In the genomic region with DNA sequence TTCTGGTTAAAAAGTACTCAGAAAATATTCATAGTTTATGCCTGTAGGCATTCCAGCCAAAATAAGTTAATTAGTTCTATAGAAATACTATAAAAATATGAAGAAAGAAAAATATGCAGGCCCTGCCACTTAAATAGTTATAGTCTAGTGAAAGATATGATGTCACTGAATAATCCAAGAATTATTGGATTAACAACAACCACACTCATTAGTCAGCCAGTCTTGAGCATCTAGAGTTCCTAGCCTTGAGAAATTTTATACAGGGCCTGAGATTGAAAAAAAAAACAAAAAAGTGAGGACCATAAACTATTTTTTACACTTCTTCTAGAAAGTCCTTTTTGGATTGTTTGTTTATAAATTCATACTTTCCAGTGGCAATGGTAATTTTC, we compare ENCODE assay signal across 22 cellular contexts.
"Had no signal": no experiment of that assay in that cellular context is flagged by ENCODE, and none has a peak within 500 bp of the region (broad histone marks: within the 10 kb centered on the region; RNA-seq: fewer than 3 reads in every experiment).

No MANE protein-coding gene starts in this region.

- H3K36me3 ChIP-seq: esophagus squamous epithelium, prostate gland, spleen, tibial nerve, upper lobe of right lung had no signal

- H3K4me1 Mint-ChIP-seq: naive thymus-derived CD4-positive, alpha-beta T cell; nephron progenitor cell; stimulated activated memory B cell treated with anti-CD40 and anti-IgM and Interleukin-4, amounts not matched to agents 10 μg/mL and 1 μg/mL and 100 μg/mL, for 72 hours; stimulated activated naive CD8-positive, alpha-beta T cell treated with anti-CD3 and anti-CD28 coated beads, Interleukin-15, amount 100 ng/mL, for 72 hours had no signal

- H3K27me3 Mint-ChIP-seq: effector memory CD8-positive, alpha-beta T cell; naive thymus-derived CD4-positive, alpha-beta T cell; stimulated activated memory B cell treated with anti-CD40 and anti-IgM and Interleukin-4, amounts not matched to agents 10 μg/mL and 1 μg/mL and 100 μg/mL, for 72 hours; stimulated activated naive CD8-positive, alpha-beta T cell treated with anti-CD3 and anti-CD28 coated beads, Interleukin-15, amount 100 ng/mL, for 72 hours had no signal

- H3K4me3 ChIP-seq: esophagus squamous epithelium, prostate gland, spleen, testis, tibial nerve, upper lobe of right lung had no signal

- H3K27me3 ChIP-seq: esophagus squamous epithelium, spleen, testis, tibial nerve, upper lobe of right lung had no signal

- H3K36me3 Mint-ChIP-seq: naive thymus-derived CD4-positive, alpha-beta T cell; stimulated activated memory B cell treated with anti-CD40 and anti-IgM and Interleukin-4, amounts not matched to agents 10 μg/mL and 1 μg/mL and 100 μg/mL, for 72 hours had no signal

- ATAC-seq: effector memory CD8-positive, alpha-beta T cell; left colon; left ventricle myocardium superior; naive thymus-derived CD4-positive, alpha-beta T cell; sciatic nerve; stimulated activated memory B cell treated with anti-CD40 and anti-IgM and Interleukin-4, amounts not matched to agents 10 μg/mL and 1 μg/mL and 100 μg/mL, for 72 hours; stimulated activated naive CD8-positive, alpha-beta T cell treated with anti-CD3 and anti-CD28 coated beads, Interleukin-15, amount 100 ng/mL, for 72 hours; upper lobe of right lung had no signal

- H3K4me1 ChIP-seq: esophagus squamous epithelium, parathyroid adenoma, prostate gland, spleen, testis, tibial nerve, upper lobe of right lung had no signal

- H3K9me3 ChIP-seq: esophagus squamous epithelium, prostate gland, testis, upper lobe of right lung had no signal

- H3K9me3 Mint-ChIP-seq: effector memory CD8-positive, alpha-beta T cell; stimulated activated naive CD8-positive, alpha-beta T cell treated with anti-CD3 and anti-CD28 coated beads, Interleukin-15, amount 100 ng/mL, for 72 hours had no signal

- H3K27ac Mint-ChIP-seq: effector memory CD8-positive, alpha-beta T cell; naive thymus-derived CD4-positive, alpha-beta T cell; nephron progenitor cell; stimulated activated memory B cell treated with anti-CD40 and anti-IgM and Interleukin-4, amounts not matched to agents 10 μg/mL and 1 μg/mL and 100 μg/mL, for 72 hours; stimulated activated naive CD8-positive, alpha-beta T cell treated with anti-CD3 and anti-CD28 coated beads, Interleukin-15, amount 100 ng/mL, for 72 hours had no signal

- DNase-seq: effector memory CD8-positive, alpha-beta T cell; esophagus squamous epithelium; foreskin melanocyte; head of caudate nucleus; hippocampal formation; left colon; left ventricle myocardium superior; mesendoderm; naive thymus-derived CD4-positive, alpha-beta T cell; nephron progenitor cell; spleen; stimulated activated CD4-positive, alpha-beta T cell treated with anti-CD3 and anti-CD28 coated beads, Interleukin-15, amount 100 ng/mL, for 24 hours; stimulated activated CD4-positive, alpha-beta T cell treated with anti-CD3 and anti-CD28 coated beads, Interleukin-1b, Interleukin-23, amount 100 ng/mL, for 48 hours; stimulated activated CD4-positive, alpha-beta T cell treated with anti-CD3 and anti-CD28 coated beads, Interleukin-4, amount 100 ng/mL, for 24 hours; stimulated activated naive CD8-positive, alpha-beta T cell treated with anti-CD3 and anti-CD28 coated beads, Interleukin-15, amount 100 ng/mL, for 72 hours; testis; upper lobe of right lung had no signal

- H3K27ac ChIP-seq: esophagus squamous epithelium, parathyroid adenoma, prostate gland, spleen, testis, tibial nerve, upper lobe of right lung had no signal

- H3K4me3 Mint-ChIP-seq: effector memory CD8-positive, alpha-beta T cell; naive thymus-derived CD4-positive, alpha-beta T cell; nephron progenitor cell; stimulated activated memory B cell treated with anti-CD40 and anti-IgM and Interleukin-4, amounts not matched to agents 10 μg/mL and 1 μg/mL and 100 μg/mL, for 72 hours; stimulated activated naive CD8-positive, alpha-beta T cell treated with anti-CD3 and anti-CD28 coated beads, Interleukin-15, amount 100 ng/mL, for 72 hours had no signal
